ENCODE assay signal across 16 cellular contexts in the genomic region with DNA sequence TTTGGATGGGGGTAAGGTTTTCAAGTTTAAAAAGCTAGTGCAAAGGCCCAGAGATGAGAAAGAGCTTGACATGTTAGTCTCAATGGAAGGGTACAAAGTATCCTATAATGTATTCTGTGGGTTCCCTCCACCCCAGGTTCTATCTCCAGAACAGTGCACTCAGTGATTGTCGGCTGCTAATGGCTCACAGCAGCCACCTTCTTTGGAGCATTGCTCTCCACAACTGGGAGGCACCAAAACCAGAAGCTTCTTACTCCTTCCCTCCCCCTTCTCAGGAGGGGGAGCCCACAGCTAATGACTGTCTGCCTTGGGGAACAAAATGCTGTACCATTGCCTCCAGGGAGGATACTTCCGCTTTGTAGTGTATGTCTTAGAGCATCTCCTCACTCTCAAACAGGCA.
A peak's percentile ranks its signal among the peaks of the same experiment; 100 is the strongest.
DNase-seq lines count a peak whose midpoint lies in the region; ATAC-seq, FAIRE-seq and TF ChIP-seq lines count a peak whose summit lies in the region.
"Had no signal": no experiment of that assay in that cellular context is flagged by ENCODE, and none has a peak within 500 bp of the region (broad histone marks: within the 10 kb centered on the region; RNA-seq: fewer than 3 reads in every experiment).

No MANE protein-coding gene starts in this region.

- H3K27me3 ChIP-seq in GM12878 (replicated peaks in 1 of 2; ENCODE audit: control insufficient read depth in 2 of 2, insufficient read depth in 2 of 2, low read length in 1 of 2), result no peaks in the 10 kb centered on the region; a peak in 1 of 4 replicates
- H3K27me3 ChIP-seq in A673 (replicated peaks; ENCODE audit: insufficient read depth, low read depth, low read length, poor library complexity), result no peaks in the 10 kb centered on the region
- no peaks in the 10 kb centered on the region for H3K27me3 ChIP-seq in pancreas
- H3K27me3 ChIP-seq: tibial artery had no signal

- H3K9me3 ChIP-seq in GM12878 (replicated peaks; ENCODE audit: control insufficient read depth, insufficient read depth, low read length) (no peaks in the 10 kb centered on the region), A673 (ENCODE audit: low read depth, low read length, poor library complexity, severe bottlenecking) (no peaks in the 10 kb centered on the region), pancreas (no peaks in the 10 kb centered on the region)
- H3K9me3 ChIP-seq: tibial artery had no signal

- CTCF ChIA-PET in GM12878 (lab: Yijun Ruan, JAX), result interaction anchor here (1.3 kb wide), 1 partner anchor 1356 kb away, joined by 4 read pairs; no protein-coding TSS in a partner anchor
- CTCF ChIA-PET in A673 (lab: Charles Lee), result no interaction called here

- H2AFZ ChIP-seq in GM12878 (ENCODE audit: control insufficient read depth, low read depth, low read length), result no peak overlapping the region

- FAIRE-seq in GM12878 (lab: Jason Lieb, UNC) (no peak), pancreas (lab: Jason Lieb, UNC) (no peak)
- FAIRE-seq: A204.1, frontal cortex had no signal

- peak; percentile 21 for DNase-seq in activated CD4-positive, alpha-beta T cell treated with anti-CD3 and anti-CD28 coated beads for 48 hours
- DNase-seq in activated CD4-positive, alpha-beta T cell treated with anti-CD3 and anti-CD28 coated beads for 4 hours, result no peak
- DNase-seq in GM12878 (ENCODE audit: low read depth, low spot score) (no peak), DMS53 treated with DMSO at 0.1 percent for 48 hours (lab: John Stamatoyannopoulos, UW; ENCODE audit: unreplicated experiment) (no peak), A673 (ENCODE audit: low spot score) (no peak), pancreas (no peak)
- DNase-seq: activated effector memory CD4-positive, alpha-beta T cell treated with Interleukin-2 at 50 U/mL for 16 hours; COR-L47; effector memory CD8-positive, alpha-beta T cell; H9; SHP77 treated with DMSO at 0.1 percent for 48 hours; tibial artery had no signal

- in situ Hi-C loops in GM12878 (cut with MboI), result no loop called here

- intact Hi-C loops in GM12878 (cut with micrococcal nuclease; ENCODE audit: unreplicated experiment) (loop anchor here (1.0 kb wide), 1 partner anchor 49 kb away; no protein-coding TSS in a partner anchor), A673 (cut with micrococcal nuclease; ENCODE audit: unreplicated experiment) (no loop called here), pancreas (cut with DNase I) (no loop called here)

- H3K36me3 ChIP-seq in GM12878 (ENCODE audit: control insufficient read depth in 2 of 2, insufficient read depth in 2 of 2, low read length in 1 of 2) (no peaks in the 10 kb centered on the region), A673 (ENCODE audit: insufficient read depth, low read length, poor library complexity, severe bottlenecking) (no peaks in the 10 kb centered on the region), pancreas (no peaks in the 10 kb centered on the region)
- H3K36me3 ChIP-seq: tibial artery had no signal

- 0% methylated on average over 2 of the region's 2 CpGs for WGBS in GM12878 (ENCODE audit: insufficient coverage, insufficient replicate concordance, low lambda C conversion rate, missing lambda C conversion rate)
- 61 to 92% methylated on average over 2 of the region's 2 CpGs for WGBS in pancreas, 2 donors

- TF ChIP-seq RAD21 in GM12878 (IDR thresholded peaks at IDR 0.05; ENCODE audit: insufficient read depth, low read depth, low read length), result no peak

- H3K27ac ChIP-seq in GM12878 (ENCODE audit: control insufficient read depth, insufficient read depth) (no peak overlapping the region), A673 (ENCODE audit: low read depth, low read length, poor library complexity, severe bottlenecking) (no peak overlapping the region), pancreas (no peak overlapping the region)
- H3K27ac ChIP-seq: tibial artery had no signal

- POLR2A ChIA-PET in GM12878 (lab: Charles Lee) (no interaction called here), A673 (lab: Charles Lee; ENCODE audit: low non-redundant PET) (no interaction called here)

- H4K20me1 ChIP-seq in GM12878 (ENCODE audit: control insufficient read depth, insufficient read depth), result no peaks in the 10 kb centered on the region

- RAD21 ChIA-PET in GM12878 (lab: Charles Lee; ENCODE audit: unreplicated experiment), result interaction anchor here (1.2 kb wide), 1 partner anchor 174 kb away, joined by 3 read pairs; no protein-coding TSS in a partner anchor

- no peak overlapping the region for H3K4me2 ChIP-seq in GM12878 (ENCODE audit: control insufficient read depth, insufficient read depth)

- no peaks in the 10 kb centered on the region for H3K79me2 ChIP-seq in GM12878 (ENCODE audit: control insufficient read depth, insufficient read depth, low read length)

- H3K4me1 ChIP-seq in GM12878 (ENCODE audit: control insufficient read depth, insufficient read depth, low read length) (peaks cover 4% of the 10 kb centered on the region), A673 (ENCODE audit: insufficient read depth, low read length, poor library complexity, severe bottlenecking) (no peaks in the 10 kb centered on the region), pancreas (no peaks in the 10 kb centered on the region)
- H3K4me1 ChIP-seq: tibial artery had no signal

- no peak overlapping the region for H3K9ac ChIP-seq in GM12878 (ENCODE audit: control insufficient read depth, insufficient read depth, low read length)

- TF ChIP-seq POLR2A in GM12878 (IDR thresholded peaks at IDR 0.05; ENCODE audit: low read depth, low read length), result no peak

- ATAC-seq in GM21619 (IDR thresholded peaks at IDR 0.05; ENCODE audit: unreplicated experiment) (peak; percentile 21), HG03342 (IDR thresholded peaks at IDR 0.05; ENCODE audit: unreplicated experiment) (peak; percentile 12), GM12878 (peak; percentile 51), pancreas (no peak)
- ATAC-seq: effector memory CD8-positive, alpha-beta T cell had no signal

- TF ChIP-seq CTCF in GM12878 (IDR thresholded peaks at IDR 0.05 in 2 of 3, conservative IDR thresholded peaks at IDR 0.05 in 1 of 3; ENCODE audit: control insufficient read depth in 2 of 3, extremely low read depth in 1 of 3, insufficient read depth in 1 of 3, low read depth in 3 of 3, low read length in 3 of 3) (no peak), A673 (conservative IDR thresholded peaks at IDR 0.05; ENCODE audit: low read depth, low read length) (no peak), pancreas (IDR thresholded peaks at IDR 0.05) (no peak)

- H3K4me3 ChIP-seq in GM12878 (no peak overlapping the region), A673 (ENCODE audit: low read depth, low read length, poor library complexity, severe bottlenecking) (no peak overlapping the region), pancreas (no peak overlapping the region)
- H3K4me3 ChIP-seq: tibial artery had no signal

- no TSS peak for BruUV-seq in GM12878 (replicated peaks; lab: Mats Ljungman, UMichigan)
- BruUV-seq in A673 (replicated peaks; lab: Mats Ljungman, UMichigan), result no TSS peak

- SMC1A ChIA-PET in GM12878 (lab: Charles Lee; ENCODE audit: uncharacterized antibody, unreplicated experiment), result interaction anchor here (1.6 kb wide), 1 partner anchor 74 kb away, joined by 6 read pairs; no protein-coding TSS in a partner anchor

- TF ChIP-seq EP300 in GM12878 (IDR thresholded peaks at IDR 0.05; ENCODE audit: borderline replicate concordance in 1 of 2, control insufficient read depth in 1 of 2, low read depth in 2 of 2, low read length in 2 of 2), result no peak

TF ChIP-seq in GM12878, 131 proteins besides CTCF, POLR2A, EP300 and RAD21:
- TF ChIP-seq DPF2 (IDR thresholded peaks at IDR 0.05) (no peak), HCFC1 (IDR thresholded peaks at IDR 0.05; ENCODE audit: low read length) (no peak), FOXM1 (IDR thresholded peaks at IDR 0.05; ENCODE audit: low read depth, low read length) (no peak), EGR1 (IDR thresholded peaks at IDR 0.05; ENCODE audit: borderline replicate concordance in 1 of 2, low read depth in 2 of 2, low read length in 2 of 2) (no peak), MEF2A (IDR thresholded peaks at IDR 0.05; ENCODE audit: insufficient read depth, low read depth, low read length) (no peak), CHD4 (IDR thresholded peaks at IDR 0.05) (no peak), IKZF2 (IDR thresholded peaks at IDR 0.05) (no peak)
- TF ChIP-seq, protein P1, sequence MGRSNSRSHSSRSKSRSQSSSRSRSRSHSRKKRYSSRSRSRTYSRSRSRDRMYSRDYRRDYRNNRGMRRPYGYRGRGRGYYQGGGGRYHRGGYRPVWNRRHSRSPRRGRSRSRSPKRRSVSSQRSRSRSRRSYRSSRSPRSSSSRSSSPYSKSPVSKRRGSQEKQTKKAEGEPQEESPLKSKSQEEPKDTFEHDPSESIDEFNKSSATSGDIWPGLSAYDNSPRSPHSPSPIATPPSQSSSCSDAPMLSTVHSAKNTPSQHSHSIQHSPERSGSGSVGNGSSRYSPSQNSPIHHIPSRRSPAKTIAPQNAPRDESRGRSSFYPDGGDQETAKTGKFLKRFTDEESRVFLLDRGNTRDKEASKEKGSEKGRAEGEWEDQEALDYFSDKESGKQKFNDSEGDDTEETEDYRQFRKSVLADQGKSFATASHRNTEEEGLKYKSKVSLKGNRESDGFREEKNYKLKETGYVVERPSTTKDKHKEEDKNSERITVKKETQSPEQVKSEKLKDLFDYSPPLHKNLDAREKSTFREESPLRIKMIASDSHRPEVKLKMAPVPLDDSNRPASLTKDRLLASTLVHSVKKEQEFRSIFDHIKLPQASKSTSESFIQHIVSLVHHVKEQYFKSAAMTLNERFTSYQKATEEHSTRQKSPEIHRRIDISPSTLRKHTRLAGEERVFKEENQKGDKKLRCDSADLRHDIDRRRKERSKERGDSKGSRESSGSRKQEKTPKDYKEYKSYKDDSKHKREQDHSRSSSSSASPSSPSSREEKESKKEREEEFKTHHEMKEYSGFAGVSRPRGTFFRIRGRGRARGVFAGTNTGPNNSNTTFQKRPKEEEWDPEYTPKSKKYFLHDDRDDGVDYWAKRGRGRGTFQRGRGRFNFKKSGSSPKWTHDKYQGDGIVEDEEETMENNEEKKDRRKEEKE (IDR thresholded peaks at IDR 0.05), result no peak
- TF ChIP-seq, protein P2, sequence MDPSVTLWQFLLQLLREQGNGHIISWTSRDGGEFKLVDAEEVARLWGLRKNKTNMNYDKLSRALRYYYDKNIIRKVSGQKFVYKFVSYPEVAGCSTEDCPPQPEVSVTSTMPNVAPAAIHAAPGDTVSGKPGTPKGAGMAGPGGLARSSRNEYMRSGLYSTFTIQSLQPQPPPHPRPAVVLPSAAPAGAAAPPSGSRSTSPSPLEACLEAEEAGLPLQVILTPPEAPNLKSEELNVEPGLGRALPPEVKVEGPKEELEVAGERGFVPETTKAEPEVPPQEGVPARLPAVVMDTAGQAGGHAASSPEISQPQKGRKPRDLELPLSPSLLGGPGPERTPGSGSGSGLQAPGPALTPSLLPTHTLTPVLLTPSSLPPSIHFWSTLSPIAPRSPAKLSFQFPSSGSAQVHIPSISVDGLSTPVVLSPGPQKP (IDR thresholded peaks at IDR 0.05; ENCODE audit: low read depth, low read length), result no peak
TF ChIP-seq in GM12878: peak in this region for 0.

Comparison
In these comparisons a context has a peak if more than half of its experiments do, and no peak if none do; other contexts are left out.
1. ATAC-seq: peak in GM21619 (single experiment), HG03342 (single experiment) and GM12878 (single experiment); none in pancreas (0 of 4).